In the genomic region with DNA sequence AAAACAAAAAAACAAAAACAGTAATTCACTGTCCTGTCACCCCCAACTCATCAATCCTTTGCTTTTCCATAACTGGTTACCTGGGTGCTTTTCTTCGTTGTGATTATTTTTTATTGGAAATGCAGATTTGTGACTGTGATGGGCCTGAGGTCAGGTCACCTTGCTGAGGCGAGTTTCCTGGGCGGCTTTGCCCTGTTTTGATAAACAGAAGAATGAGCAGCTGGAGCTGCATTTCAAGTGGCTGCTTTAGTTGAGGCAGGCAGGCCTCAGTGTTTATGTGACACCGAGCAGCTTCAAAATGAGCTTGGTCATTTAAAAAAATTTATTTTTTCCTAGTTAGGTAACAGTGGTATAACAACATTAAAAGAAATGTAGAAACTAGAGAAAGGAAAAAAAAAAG, we compare ENCODE assay signal across 12 cellular contexts. TPM values are rescaled to one million over a fixed set of nuclear protein-coding genes. Genes with fewer than 3 reads are reported as not detected.
DNase-seq lines count a peak whose midpoint lies in the region; ATAC-seq and TF ChIP-seq lines count a peak whose summit lies in the region.
"Had no signal": no experiment of that assay in that cellular context is flagged by ENCODE, and none has a peak within 500 bp of the region (broad histone marks: within the 10 kb centered on the region; RNA-seq: fewer than 3 reads in every experiment).

No MANE protein-coding gene starts in this region.

- no peak for ATAC-seq in stimulated activated naive CD8-positive, alpha-beta T cell treated with anti-CD3 and anti-CD28 coated beads, Interleukin-15, Interleukin-2, amounts not matched to agents 100 U/mL and 50 U/mL, for 24 hours
- ATAC-seq in T-cell (replicated peaks in 1 of 4) (no peak), HG02884 (IDR thresholded peaks at IDR 0.05; ENCODE audit: unreplicated experiment) (no peak)
- ATAC-seq: gastrocnemius medialis had no signal

- no peak for TF ChIP-seq CTCF in coronary artery (IDR thresholded peaks at IDR 0.05)

- CTCF ChIA-PET in T-cell (lab: Charles Lee), result interaction anchor here in 1 of 2 donors (1.8 to 3.0 kb wide), 4 partner anchors 10 to 105 kb away, joined by 8 to 19 read pairs (median 12); no protein-coding TSS in a partner anchor

- peak overlapping the region; percentile 97 for H3K27ac Mint-ChIP-seq in stimulated activated naive CD8-positive, alpha-beta T cell treated with anti-CD3 and anti-CD28 coated beads, Interleukin-15, Interleukin-2, amounts not matched to agents 100 ng/mL and 50 ng/mL, for 24 hours
- H3K27ac Mint-ChIP-seq in T-cell (peak overlapping the region; percentile 92 to 100), immature natural killer cell (peak overlapping the region; percentile 96 to 99 (median 97))

- POLR2A ChIA-PET in T-cell (lab: Charles Lee), result interaction anchor here in 1 of 2 donors (0.5 to 2.4 kb wide), 3 partner anchors 10 to 21 kb away, joined by 5 to 11 read pairs (median 6); no protein-coding TSS in a partner anchor

- H3K4me1 Mint-ChIP-seq in stimulated activated naive CD8-positive, alpha-beta T cell treated with anti-CD3 and anti-CD28 coated beads, Interleukin-15, Interleukin-2, amounts not matched to agents 100 ng/mL and 50 ng/mL, for 24 hours (ENCODE audit: low read depth), result peaks cover 98% of the 10 kb centered on the region
- H3K4me1 Mint-ChIP-seq in T-cell (peaks cover 84 to 95% (median 85%) of the 10 kb centered on the region in 3 donors), immature natural killer cell (peaks cover 87 to 93% of the 10 kb centered on the region in 2 donors)

- H3K36me3 Mint-ChIP-seq in stimulated activated naive CD8-positive, alpha-beta T cell treated with anti-CD3 and anti-CD28 coated beads, Interleukin-15, Interleukin-2, amounts not matched to agents 100 ng/mL and 50 ng/mL, for 24 hours (ENCODE audit: low read depth), result no peaks in the 10 kb centered on the region
- H3K36me3 Mint-ChIP-seq in T-cell, result no peaks in the 10 kb centered on the region
- peaks cover 0 to under 1% (median 0%) of the 10 kb centered on the region in 3 donors for H3K36me3 Mint-ChIP-seq in immature natural killer cell

- H3K4me3 ChIP-seq in coronary artery, result no peak overlapping the region
- H3K4me3 ChIP-seq: gastrocnemius medialis had no signal

- no peak for DNase-seq in stimulated activated naive CD8-positive, alpha-beta T cell treated with anti-CD3 and anti-CD28 coated beads, Interleukin-15, Interleukin-2, amounts not matched to agents 100 U/mL and 50 U/mL, for 24 hours
- no peak for DNase-seq in T-cell
- DNase-seq in immature natural killer cell, result peak in 1 of 3 donors; percentile 30
- no peak for DNase-seq in SKM-1 treated with dmso at 0.1 percent for 144 hours (lab: John Stamatoyannopoulos, UW; ENCODE audit: unreplicated experiment)
- DNase-seq in ecto neural progenitor cell (ENCODE audit: low spot score), result no peak
- no peak for DNase-seq in coronary artery (ENCODE audit: low spot score)
- DNase-seq: Caco-2; gastrocnemius medialis; nucleus accumbens; stimulated activated CD4-positive, alpha-beta T cell treated with anti-CD3 and anti-CD28 coated beads, Interleukin-15, amount 100 ng/mL, for 24 hours had no signal

- H3K27ac ChIP-seq in coronary artery, result no peak overlapping the region

- H3K27me3 Mint-ChIP-seq in stimulated activated naive CD8-positive, alpha-beta T cell treated with anti-CD3 and anti-CD28 coated beads, Interleukin-15, Interleukin-2, amounts not matched to agents 100 ng/mL and 50 ng/mL, for 24 hours, result no peaks in the 10 kb centered on the region
- H3K27me3 Mint-ChIP-seq in T-cell, result no peaks in the 10 kb centered on the region
- H3K27me3 Mint-ChIP-seq in immature natural killer cell (ENCODE audit: low read depth in 3 of 3), result peaks cover 7 to 17% (median 15%) of the 10 kb centered on the region in 3 donors

- H3K4me3 Mint-ChIP-seq in stimulated activated naive CD8-positive, alpha-beta T cell treated with anti-CD3 and anti-CD28 coated beads, Interleukin-15, Interleukin-2, amounts not matched to agents 100 ng/mL and 50 ng/mL, for 24 hours, result peak overlapping the region; percentile 77
- H3K4me3 Mint-ChIP-seq in T-cell (peak overlapping the region; percentile 57 to 73 (median 72)), immature natural killer cell (peak overlapping the region; percentile 75 to 84 (median 79))

- H3K9me3 Mint-ChIP-seq in stimulated activated naive CD8-positive, alpha-beta T cell treated with anti-CD3 and anti-CD28 coated beads, Interleukin-15, Interleukin-2, amounts not matched to agents 100 ng/mL and 50 ng/mL, for 24 hours, result no peaks in the 10 kb centered on the region
- no peaks in the 10 kb centered on the region for H3K9me3 Mint-ChIP-seq in T-cell
- H3K9me3 Mint-ChIP-seq in immature natural killer cell, result no peaks in the 10 kb centered on the region

RNA-seq across cellular contexts. Expression of gene PTPRJ, which starts 22.2 kb away (rescaled TPM):
- total RNA-seq in T-cell, result 10 to 100 TPM; 44.8 to 71.0 (median 57.9) TPM
- polyA plus RNA-seq in immature natural killer cell, result 10 to 100 TPM; 10.0 to 19.0 (median 18.0) TPM
